8 cellular contexts compared by ENCODE assay signal in the genomic region with DNA sequence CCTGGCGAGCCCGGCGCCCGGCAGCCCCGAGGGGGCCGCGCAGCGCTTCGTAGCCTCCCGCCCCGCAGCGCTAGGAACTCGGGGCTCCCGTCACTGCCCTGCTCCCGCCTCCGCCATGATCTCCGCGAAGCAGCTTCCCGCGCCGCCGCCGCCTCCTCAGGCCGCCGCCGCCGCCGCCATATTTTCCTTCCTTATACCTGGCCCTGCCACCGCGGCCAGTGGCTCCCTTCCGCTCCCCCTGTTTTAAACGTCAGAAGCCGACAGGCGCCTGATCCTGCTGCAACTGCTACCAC. TPM values are rescaled to one million over a fixed set of nuclear protein-coding genes. Genes with fewer than 3 reads are reported as not detected.
DNase-seq lines count a peak whose midpoint lies in the region; TF ChIP-seq lines count a peak whose summit lies in the region.

No MANE protein-coding gene starts in this region.

- H3K9me3 ChIP-seq in HAP-1, result no peaks in the 10 kb centered on the region
- H3K9me3 ChIP-seq in colonic mucosa, result no peaks in the 10 kb centered on the region
- H3K9me3 ChIP-seq in mucosa of rectum (ENCODE audit: control insufficient read depth in 2 of 2, low read length in 2 of 2), result no peaks in the 10 kb centered on the region

- H3K4me1 ChIP-seq in HAP-1 (peaks cover 8% of the 10 kb centered on the region; the same call in 1 of the 2 replicates), colonic mucosa (peaks cover 8% of the 10 kb centered on the region), mucosa of rectum (ENCODE audit: control insufficient read depth in 2 of 2, insufficient read depth in 2 of 2, low read length in 2 of 2) (peaks cover 4% of the 10 kb centered on the region in 2 donors)

- H3K27me3 ChIP-seq in HAP-1 (ENCODE audit: low read depth) (no peaks in the 10 kb centered on the region), colonic mucosa (no peaks in the 10 kb centered on the region), mucosa of rectum (ENCODE audit: control insufficient read depth in 2 of 2, insufficient read depth in 2 of 2, low read length in 2 of 2) (no peaks in the 10 kb centered on the region)

- H3K4me3 ChIP-seq in HAP-1, result peak overlapping the region; percentile 100
- peak overlapping the region; percentile 91 for H3K4me3 ChIP-seq in colonic mucosa
- H3K4me3 ChIP-seq in mucosa of rectum (ENCODE audit: low read length in 2 of 2), result peak overlapping the region; percentile 75 to 87

- peaks cover 39% of the 10 kb centered on the region for H3K36me3 ChIP-seq in HAP-1 (replicated peaks)
- no peaks in the 10 kb centered on the region for H3K36me3 ChIP-seq in colonic mucosa
- peaks cover 3 to 6% of the 10 kb centered on the region in 2 donors for H3K36me3 ChIP-seq in mucosa of rectum (ENCODE audit: control insufficient read depth in 2 of 2, insufficient read depth in 2 of 2, low read length in 2 of 2)

- H3K27ac ChIP-seq in colonic mucosa (peak overlapping the region; percentile 99), mucosa of rectum (ENCODE audit: low read depth in 2 of 2, low read length in 2 of 2) (peak overlapping the region; percentile 99)

- intact Hi-C loops in colonic mucosa (cut with DNase I), result loop anchor here (10.0 kb wide), 1 partner anchor 405 kb away; no protein-coding TSS in a partner anchor

- DNase-seq in DMS53 (lab: John Stamatoyannopoulos, UW) (peak; percentile 68), DMS53 treated with DMSO at 0.1 percent for 48 hours (lab: John Stamatoyannopoulos, UW; ENCODE audit: unreplicated experiment) (no peak), HAP-1 (ENCODE audit: low spot score in 2 of 2) (no peak), NCI-H1092 (lab: John Stamatoyannopoulos, UW) (peak; percentile 39), colonic mucosa (no peak), occipital lobe (lab: John Stamatoyannopoulos, UW) (no peak), pons (ENCODE audit: low spot score) (no peak)

- no peak for TF ChIP-seq CTCF in colonic mucosa (IDR thresholded peaks at IDR 0.05)

- H3K9ac ChIP-seq in colonic mucosa (ENCODE audit: low read depth in 2 of 2, low read length in 2 of 2) (peak overlapping the region; percentile 98), mucosa of rectum (ENCODE audit: low read depth in 1 of 2, low read length in 2 of 2) (peak overlapping the region; percentile 94 to 98)

- in situ Hi-C loops in HAP-1 (cut with MboI; ENCODE audit: low sequenced_read_pairs), result no loop called here

RNA-seq across cellular contexts. Expression of gene PPP4R3A, which starts 0.3 kb away (rescaled TPM):
- total RNA-seq in colonic mucosa (10 to 100 TPM; 79.3 to 90.9 TPM), occipital lobe (142 TPM)

Comparison
In these comparisons a context has a peak if more than half of its experiments do, and no peak if none do; other contexts are left out.
1. DNase-seq: peak in DMS53 (single experiment) and NCI-H1092 (single experiment); none in DMS53 treated with DMSO at 0.1 percent for 48 hours (single experiment), HAP-1 (0 of 2), colonic mucosa (single experiment), occipital lobe (single experiment) and pons (single experiment).
2. Peak in every context shown above with its lines, with median percentiles within 50 percentile points of each other: H3K4me3 ChIP-seq.